Comparison of ENCODE assay signal across 29 cellular contexts in genomic region chr1:178224358-178224757, GRCh38.
"Had no signal": no experiment of that assay in that cellular context is flagged by ENCODE, and none has a peak within 500 bp of the region (broad histone marks: within the 10 kb centered on the region; RNA-seq: fewer than 3 reads in every experiment).

No MANE protein-coding gene starts in this region.

- H3K27me3 Mint-ChIP-seq: activated CD4-positive, alpha-beta T cell treated with anti-CD3 and anti-CD28 coated beads, Interleukin-2, amount 10 ng/mL, durations not matched to agents 24 days and 14 days; activated CD8-positive, alpha-beta memory T cell treated with anti-CD3 and anti-CD28 coated beads, Interleukin-2, amount 10 ng/mL, durations not matched to agents 7 days and 5 days; central memory CD8-positive, alpha-beta T cell had no signal

- H3K9me3 ChIP-seq: ascending aorta, body of pancreas had no signal

- H3K27me3 ChIP-seq: ascending aorta, body of pancreas had no signal

- H3K36me3 ChIP-seq: ascending aorta had no signal

- H3K27ac ChIP-seq: ascending aorta, body of pancreas had no signal

- H3K36me3 Mint-ChIP-seq: activated CD8-positive, alpha-beta memory T cell treated with anti-CD3 and anti-CD28 coated beads, Interleukin-2, amount 10 ng/mL, durations not matched to agents 7 days and 5 days; activated naive CD4-positive, alpha-beta T cell treated with anti-CD3 and anti-CD28 coated beads, Interleukin-2, amount 50 U/mL, for 72 hours had no signal

- DNase-seq: activated B cell treated with CpG ODN at 0.5 μM for 24 hours; activated CD4-positive, alpha-beta T cell treated with anti-CD3 and anti-CD28 coated beads for 1 hour; activated CD4-positive, alpha-beta T cell treated with anti-CD3 and anti-CD28 coated beads, Interleukin-2, amount 10 ng/mL, durations not matched to agents 24 days and 14 days; activated CD4-positive, alpha-beta T cell treated with anti-CD3 and anti-CD28 coated beads, Interleukin-2, amount 50 U/mL, for 48 hours; activated CD8-positive, alpha-beta memory T cell treated with anti-CD3 and anti-CD28 coated beads, Interleukin-2, amount 10 ng/mL, durations not matched to agents 7 days and 5 days; activated effector memory CD4-positive, alpha-beta T cell treated with anti-CD3 and anti-CD28 coated beads, Interleukin-2, amount 50 U/mL, for 16 hours; activated naive CD4-positive, alpha-beta T cell treated with Interleukin-2 at 50 U/mL for 16 hours; activated naive CD8-positive, alpha-beta T cell treated with anti-CD3 and anti-CD28 coated beads, Interleukin-2, amount 50 U/mL, for 24 hours; activated T-cell treated with anti-CD3 and anti-CD28 coated beads, Interleukin-2, amount 50 U/mL, for 4 hours; amniotic stem cell; body of pancreas; Karpas-422; MM.1S; NCI-H1105 treated with DMSO at 0.1 percent for 48 hours; NCI-H1436 treated with DMSO at 0.1 percent for 48 hours; NCI-H187; NCI-H2081; NCI-H510A treated with DMSO at 0.1 percent for 48 hours; NCI-H69; NK-92 treated with Interleukin-12 subunit alpha and Interleukin-12 subunit beta, amount 100 ng/mL, for 24 hours; OCI-M1; SHP77; T-helper 9 cell had no signal

- H3K9me3 Mint-ChIP-seq: activated B cell treated with CpG ODN at 0.5 μM for 24 hours; activated CD4-positive, alpha-beta T cell treated with anti-CD3 and anti-CD28 coated beads, Interleukin-2, amount 10 ng/mL, durations not matched to agents 24 days and 14 days; activated naive CD8-positive, alpha-beta T cell treated with anti-CD3 and anti-CD28 coated beads, Interleukin-2, amount 50 U/mL, for 24 hours; T-helper 1 cell treated with Interleukin-12 subunit alpha and Interleukin-12 subunit beta and Interleukin-4 antibody, amounts not matched to agents 30 μg/mL and 1 μg/mL, for 36 hours had no signal

- H3K27ac Mint-ChIP-seq: activated B cell treated with CpG ODN at 0.5 μM for 24 hours; activated CD4-positive, alpha-beta T cell treated with anti-CD3 and anti-CD28 coated beads, Interleukin-2, amount 10 ng/mL, durations not matched to agents 24 days and 14 days; activated CD8-positive, alpha-beta memory T cell treated with anti-CD3 and anti-CD28 coated beads, Interleukin-2, amount 10 ng/mL, durations not matched to agents 7 days and 5 days; activated naive CD4-positive, alpha-beta T cell treated with anti-CD3 and anti-CD28 coated beads, Interleukin-2, amount 50 U/mL, for 72 hours; activated naive CD8-positive, alpha-beta T cell treated with anti-CD3 and anti-CD28 coated beads, Interleukin-2, amount 50 U/mL, for 24 hours; T-helper 1 cell treated with Interleukin-12 subunit alpha and Interleukin-12 subunit beta and Interleukin-4 antibody, amounts not matched to agents 30 μg/mL and 1 μg/mL, for 36 hours had no signal

- H3K4me3 ChIP-seq: ascending aorta, body of pancreas had no signal

- H3K4me1 ChIP-seq: ascending aorta had no signal

- FAIRE-seq: bronchial epithelial cell had no signal

- H3K4me1 Mint-ChIP-seq: activated B cell treated with CpG ODN at 0.5 μM for 24 hours; activated CD4-positive, alpha-beta T cell treated with anti-CD3 and anti-CD28 coated beads, Interleukin-2, amount 10 ng/mL, durations not matched to agents 24 days and 14 days; activated CD8-positive, alpha-beta memory T cell treated with anti-CD3 and anti-CD28 coated beads, Interleukin-2, amount 10 ng/mL, durations not matched to agents 7 days and 5 days; activated naive CD8-positive, alpha-beta T cell treated with anti-CD3 and anti-CD28 coated beads, Interleukin-2, amount 50 U/mL, for 24 hours; central memory CD8-positive, alpha-beta T cell had no signal

- ATAC-seq: activated CD8-positive, alpha-beta memory T cell treated with anti-CD3 and anti-CD28 coated beads, Interleukin-2, amount 10 ng/mL, durations not matched to agents 7 days and 5 days; activated naive CD4-positive, alpha-beta T cell treated with anti-CD3 and anti-CD28 coated beads, Interleukin-2, amount 50 U/mL, for 72 hours; activated naive CD8-positive, alpha-beta T cell treated with anti-CD3 and anti-CD28 coated beads, Interleukin-2, amount 50 U/mL, for 24 hours; activated T-cell treated with anti-CD3 and anti-CD28 coated beads, Interleukin-2, amount 50 U/mL, for 4 hours; body of pancreas; Panc1 had no signal

- H3K4me3 Mint-ChIP-seq: activated B cell treated with CpG ODN at 0.5 μM for 24 hours; activated CD4-positive, alpha-beta T cell treated with anti-CD3 and anti-CD28 coated beads, Interleukin-2, amount 10 ng/mL, durations not matched to agents 24 days and 14 days; activated CD8-positive, alpha-beta memory T cell treated with anti-CD3 and anti-CD28 coated beads, Interleukin-2, amount 10 ng/mL, durations not matched to agents 7 days and 5 days; activated naive CD8-positive, alpha-beta T cell treated with anti-CD3 and anti-CD28 coated beads, Interleukin-2, amount 50 U/mL, for 24 hours; activated T-cell treated with anti-CD3 and anti-CD28 coated beads, Interleukin-2, amount 50 U/mL, for 4 hours; central memory CD8-positive, alpha-beta T cell; T-helper 1 cell treated with Interleukin-12 subunit alpha and Interleukin-12 subunit beta and Interleukin-4 antibody, amounts not matched to agents 30 μg/mL and 1 μg/mL, for 36 hours had no signal
